Comparison of ENCODE assay signal across 8 cellular contexts in the genomic region with DNA sequence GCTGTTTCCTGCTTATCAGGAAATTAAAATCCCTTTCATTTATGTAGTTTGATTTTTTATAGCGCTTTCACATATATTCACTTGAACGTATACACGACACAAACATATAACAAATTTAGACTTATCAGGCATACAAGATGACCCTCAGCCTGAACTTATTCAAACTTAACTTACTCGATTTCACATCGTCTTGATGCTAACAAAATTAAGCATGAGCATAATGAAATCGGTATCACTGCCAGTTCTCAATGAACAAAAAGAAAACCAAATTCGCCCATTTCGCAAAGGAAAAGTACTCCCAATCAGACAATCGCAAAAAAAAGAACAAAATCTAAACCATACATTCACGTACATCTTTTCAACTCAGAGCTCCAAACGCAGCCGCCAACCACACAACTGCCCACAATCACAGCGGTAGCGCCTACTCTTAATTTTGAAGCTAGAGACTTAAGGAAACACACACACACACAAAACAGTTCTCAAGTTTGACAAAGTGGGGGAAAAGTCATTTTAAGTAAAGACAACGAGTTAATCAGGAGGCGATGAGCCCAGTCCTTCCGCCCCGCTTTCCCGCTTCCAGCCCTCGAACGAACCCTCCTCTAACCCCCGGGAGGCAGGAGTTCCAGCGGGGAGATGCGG. TPM values are rescaled to one million over a fixed set of nuclear protein-coding genes. Genes with fewer than 3 reads are reported as not detected.
A peak's percentile ranks its signal among the peaks of the same experiment; 100 is the strongest.
DNase-seq lines count a peak whose midpoint lies in the region; ATAC-seq, FAIRE-seq and TF ChIP-seq lines count a peak whose summit lies in the region.

No MANE protein-coding gene starts in this region.

- ATAC-seq in HG03280 (IDR thresholded peaks at IDR 0.05; ENCODE audit: unreplicated experiment) = no peak

- no peaks in the 10 kb centered on the region for H3K36me3 Mint-ChIP-seq in activated naive CD8-positive, alpha-beta T cell treated with anti-CD3 and anti-CD28 coated beads for 36 hours

- peak overlapping the region; percentile 76 for H3K4me3 Mint-ChIP-seq in activated naive CD8-positive, alpha-beta T cell treated with anti-CD3 and anti-CD28 coated beads for 36 hours

- H3K4me1 Mint-ChIP-seq in activated naive CD8-positive, alpha-beta T cell treated with anti-CD3 and anti-CD28 coated beads for 36 hours = peaks cover 11% of the 10 kb centered on the region

- H4K20me1 ChIP-seq in BLaER1 treated with 17β-estradiol and CSF1 and Interleukin-3, amounts not matched to agents 10 nM and 100 nM = peaks cover 0 to 29% (median 0%) of the 10 kb centered on the region in 11 experiments; a peak in 9 of 22 replicates

- H3K27me3 ChIP-seq in BLaER1 treated with 17β-estradiol and CSF1 and Interleukin-3, amounts not matched to agents 10 nM and 100 nM = peaks cover 51 to 67% (median 56%) of the 10 kb centered on the region in 11 experiments
- no peaks in the 10 kb centered on the region for H3K27me3 ChIP-seq in HUES48 (ENCODE audit: control insufficient read depth, insufficient read depth, low read length)

- H3K9ac ChIP-seq in BLaER1 treated with 17β-estradiol and CSF1 and Interleukin-3, amounts not matched to agents 10 nM and 100 nM = peak overlapping the region; percentile 76 to 95 (median 88)
- peak overlapping the region; percentile 97 for H3K9ac ChIP-seq in HUES48 (ENCODE audit: low read depth, low read length)

- H3K36me3 ChIP-seq in BLaER1 treated with 17β-estradiol and CSF1 and Interleukin-3, amounts not matched to agents 10 nM and 100 nM = peaks cover 0 to 6% (median 0%) of the 10 kb centered on the region in 11 experiments; a peak in 6 of 22 replicates
- no peaks in the 10 kb centered on the region for H3K36me3 ChIP-seq in HUES48 (ENCODE audit: control insufficient read depth, insufficient read depth, low read length)

- H3K4me3 ChIP-seq in BLaER1 treated with 17β-estradiol and CSF1 and Interleukin-3, amounts not matched to agents 10 nM and 100 nM = peak overlapping the region; percentile 72 to 89 (median 79)
- peak overlapping the region; percentile 99 for H3K4me3 ChIP-seq in HUES48 (ENCODE audit: low read depth, low read length)

- DNase-seq in activated naive CD8-positive, alpha-beta T cell treated with anti-CD3 and anti-CD28 coated beads for 36 hours = peak; percentile 9
- peak; percentile 75 for DNase-seq in islet precursor cell
- DNase-seq in superior temporal gyrus (ENCODE audit: extremely low spot score) = peak; percentile 26
- no peak for DNase-seq in H54 (ENCODE audit: insufficient read length, low spot score)
- DNase-seq in stimulated activated CD4-positive, alpha-beta T cell treated with anti-CD3 and anti-CD28 coated beads, Interleukin-4, amount 100 ng/mL, for 1 hour = no peak

- peaks cover 71% of the 10 kb centered on the region for H3K27me3 Mint-ChIP-seq in activated naive CD8-positive, alpha-beta T cell treated with anti-CD3 and anti-CD28 coated beads for 36 hours

- no peaks in the 10 kb centered on the region for H3K9me3 Mint-ChIP-seq in activated naive CD8-positive, alpha-beta T cell treated with anti-CD3 and anti-CD28 coated beads for 36 hours

- peak overlapping the region; percentile 77 to 97 (median 88) for H3K4me2 ChIP-seq in BLaER1 treated with 17β-estradiol and CSF1 and Interleukin-3, amounts not matched to agents 10 nM and 100 nM

- no peak for FAIRE-seq in H54 (lab: Jason Lieb, UNC)

- no peak overlapping the region for H3K27ac Mint-ChIP-seq in activated naive CD8-positive, alpha-beta T cell treated with anti-CD3 and anti-CD28 coated beads for 36 hours

- no peak for TF ChIP-seq POLR2A in H54 (IDR thresholded peaks at IDR 0.05; ENCODE audit: low read depth, low read length)

- peak overlapping the region; percentile 30 to 91 (median 86); a peak in 21 of 22 replicates for H3K27ac ChIP-seq in BLaER1 treated with 17β-estradiol and CSF1 and Interleukin-3, amounts not matched to agents 10 nM and 100 nM
- peak overlapping the region; percentile 97 for H3K27ac ChIP-seq in HUES48 (ENCODE audit: low read depth, low read length)

- peaks cover 20 to 47% (median 44%) of the 10 kb centered on the region in 10 experiments for H3K4me1 ChIP-seq in BLaER1 treated with 17β-estradiol and CSF1 and Interleukin-3, amounts not matched to agents 10 nM and 100 nM
- H3K4me1 ChIP-seq in HUES48 (ENCODE audit: control insufficient read depth, insufficient read depth, low read length) = peaks cover 22% of the 10 kb centered on the region

- no peaks in the 10 kb centered on the region for H3K9me3 ChIP-seq in BLaER1 treated with 17β-estradiol and CSF1 and Interleukin-3, amounts not matched to agents 10 nM and 100 nM (replicated peaks in 1 of 11)
- no peaks in the 10 kb centered on the region for H3K9me3 ChIP-seq in HUES48 (ENCODE audit: control insufficient read depth, insufficient read depth, low read length)

RNA-seq across cellular contexts. Expression of a gene that starts 1.0 kb away (rescaled TPM):
- 1 to 10 TPM; 6.9 to 7.8 TPM for total RNA-seq in activated naive CD8-positive, alpha-beta T cell treated with anti-CD3 and anti-CD28 coated beads for 36 hours

RNA-seq across cellular contexts. Expression of a gene that starts 18.6 kb away (rescaled TPM):
- total RNA-seq in activated naive CD8-positive, alpha-beta T cell treated with anti-CD3 and anti-CD28 coated beads for 36 hours = not detected

Comparison
In these comparisons a context has a peak if more than half of its experiments do, and no peak if none do; other contexts are left out.
1. DNase-seq: peak in activated naive CD8-positive, alpha-beta T cell treated with anti-CD3 and anti-CD28 coated beads for 36 hours (single experiment), islet precursor cell (single experiment) and superior temporal gyrus (single experiment); none in H54 (single experiment) and stimulated activated CD4-positive, alpha-beta T cell treated with anti-CD3 and anti-CD28 coated beads, Interleukin-4, amount 100 ng/mL, for 1 hour (single experiment).